ENCODE assay signal across 8 cellular contexts in genomic region chr6:154561750-154562149, GRCh38.
"Had no signal": no experiment of that assay in that cellular context is flagged by ENCODE, and none has a peak within 500 bp of the region (broad histone marks: within the 10 kb centered on the region; RNA-seq: fewer than 3 reads in every experiment).

No MANE protein-coding gene starts in this region.

- FAIRE-seq: G401.6, GM12878, GM12891, GM12892, GM18507, GM19239 had no signal

- ATAC-seq: GM12878 had no signal

- H3K4me3 ChIP-seq: GM12878 had no signal

- DNase-seq: GDM1, GF-D8 had no signal
